ENCODE assay signal across 12 cellular contexts in the genomic region with DNA sequence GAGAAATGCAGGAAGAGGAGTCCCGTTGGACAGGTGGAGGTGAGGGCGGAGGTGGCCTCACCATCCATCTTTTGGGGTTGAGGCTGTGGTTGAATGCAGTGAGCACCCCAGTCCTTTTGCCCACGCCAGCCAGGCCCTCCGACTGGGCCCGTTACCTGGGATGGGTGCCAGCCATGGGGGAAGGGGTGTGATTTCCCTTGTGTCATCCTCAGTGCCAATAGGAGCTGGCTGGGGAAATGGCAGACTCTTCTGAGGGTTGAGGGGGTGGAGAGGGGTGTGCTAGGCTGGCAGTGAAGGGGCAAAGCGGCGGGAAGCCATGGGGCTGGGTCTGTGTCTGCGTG. TPM values are rescaled to one million over a fixed set of nuclear protein-coding genes. Genes with fewer than 3 reads are reported as not detected.
DNase-seq lines count a peak whose midpoint lies in the region; ATAC-seq and TF ChIP-seq lines count a peak whose summit lies in the region.
"Had no signal": no experiment of that assay in that cellular context is flagged by ENCODE, and none has a peak within 500 bp of the region (broad histone marks: within the 10 kb centered on the region; RNA-seq: fewer than 3 reads in every experiment).

No MANE protein-coding gene starts in this region.

- 58% methylated on average over 5 of the region's 8 CpGs for WGBS in esophagus muscularis mucosa

- H3K4me1 Mint-ChIP-seq in CD4-positive, alpha-beta memory T cell: peaks cover 8 to 15% (median 9%) of the 10 kb centered on the region in 4 donors

- H3K27ac ChIP-seq in CD4-positive, alpha-beta memory T cell (ENCODE audit: low read depth, low read length): peak overlapping the region; percentile 7
- H3K27ac ChIP-seq in esophagus muscularis mucosa (replicated peaks in 1 of 4): no peak overlapping the region
- H3K27ac ChIP-seq: KMS-11, SJSA1 had no signal

- H3K9me3 ChIP-seq in CD4-positive, alpha-beta memory T cell (ENCODE audit: control insufficient read depth in 1 of 2, low read length in 2 of 2): no peaks in the 10 kb centered on the region
- no peaks in the 10 kb centered on the region for H3K9me3 ChIP-seq in esophagus muscularis mucosa
- H3K9me3 ChIP-seq: SJSA1 had no signal

- DNase-seq in CD4-positive, alpha-beta memory T cell: no peak
- DNase-seq in NCI-H69 (lab: John Stamatoyannopoulos, UW) (peak; percentile 75), esophagus muscularis mucosa (ENCODE audit: extremely low spot score) (no peak), skeletal muscle cell (ENCODE audit: low read depth) (no peak), AG20443 (ENCODE audit: low spot score) (no peak), HEK293T (ENCODE audit: extremely low spot score) (no peak)
- DNase-seq in stimulated activated CD4-positive, alpha-beta T cell treated with anti-CD3 and anti-CD28 coated beads, Interleukin-2, amount 100 ng/mL, for 48 hours: no peak
- DNase-seq: NCI-H345 had no signal

- TF ChIP-seq POLR2A in esophagus muscularis mucosa (IDR thresholded peaks at IDR 0.05; ENCODE audit: low read depth): no peak

- ATAC-seq in GM21717 (IDR thresholded peaks at IDR 0.05; ENCODE audit: unreplicated experiment): no peak

- TF ChIP-seq CTCF in esophagus muscularis mucosa (IDR thresholded peaks at IDR 0.05): no peak

- POLR2A ChIA-PET in CD4-positive, alpha-beta memory T cell (lab: Charles Lee; ENCODE audit: partially characterized antibody): no interaction called here
- POLR2A ChIA-PET in HEK293T (lab: Yijun Ruan, JAX): no interaction called here

- intact Hi-C loops in CD4-positive, alpha-beta memory T cell (cut with micrococcal nuclease): no loop called here
- intact Hi-C loops in esophagus muscularis mucosa (cut with DNase I): no loop called here

- H3K9me3 Mint-ChIP-seq in CD4-positive, alpha-beta memory T cell: peaks cover 0 to 2% (median 0%) of the 10 kb centered on the region in 8 donors
- H3K9me3 Mint-ChIP-seq: type B pancreatic cell had no signal

- no peaks in the 10 kb centered on the region for H3K36me3 ChIP-seq in CD4-positive, alpha-beta memory T cell (ENCODE audit: insufficient read depth, low read length)
- H3K36me3 ChIP-seq in esophagus muscularis mucosa: no peaks in the 10 kb centered on the region
- H3K36me3 ChIP-seq: SJSA1 had no signal

- H3K36me3 Mint-ChIP-seq in CD4-positive, alpha-beta memory T cell: no peaks in the 10 kb centered on the region
- H3K36me3 Mint-ChIP-seq: type B pancreatic cell had no signal

- CTCF ChIA-PET in CD4-positive, alpha-beta memory T cell (lab: Charles Lee; ENCODE audit: partially characterized antibody): interaction anchor here (0.7 to 6.7 kb wide), 3 partner anchors 31 to 475 kb away, joined by 3 to 64 read pairs (median 6); no protein-coding TSS in a partner anchor
- CTCF ChIA-PET in HEK293T (lab: Yijun Ruan, JAX): no interaction called here

- peaks cover 16% of the 10 kb centered on the region for H3K27me3 ChIP-seq in CD4-positive, alpha-beta memory T cell (ENCODE audit: insufficient read depth, low read length)
- peaks cover 0 to 64% (median 5%) of the 10 kb centered on the region in 4 donors for H3K27me3 ChIP-seq in esophagus muscularis mucosa

- H3K27ac Mint-ChIP-seq in CD4-positive, alpha-beta memory T cell: no peak overlapping the region
- H3K27ac Mint-ChIP-seq: type B pancreatic cell had no signal

- H3K4me3 Mint-ChIP-seq in CD4-positive, alpha-beta memory T cell: peak overlapping the region in 2 of 8 donors; percentile 23 to 58
- H3K4me3 Mint-ChIP-seq: type B pancreatic cell had no signal

- peak overlapping the region in 1 of 2 donors; percentile 31 for H3K4me3 ChIP-seq in CD4-positive, alpha-beta memory T cell (ENCODE audit: low read length in 2 of 2)
- H3K4me3 ChIP-seq in esophagus muscularis mucosa (peak overlapping the region; percentile 45 to 57 (median 49)), skeletal muscle cell (ENCODE audit: low read depth, low read length) (peak overlapping the region; percentile 30)
- H3K4me3 ChIP-seq: SJSA1 had no signal

- H3K27me3 Mint-ChIP-seq in CD4-positive, alpha-beta memory T cell: peaks cover 10 to 23% of the 10 kb centered on the region in 2 donors

- peaks cover 8% of the 10 kb centered on the region for H3K4me1 ChIP-seq in CD4-positive, alpha-beta memory T cell (ENCODE audit: insufficient read depth, low read length)
- H3K4me1 ChIP-seq in esophagus muscularis mucosa: peaks cover 13 to 18% (median 16%) of the 10 kb centered on the region in 4 donors

- no peak for TF ChIP-seq EP300 in esophagus muscularis mucosa (IDR thresholded peaks at IDR 0.05)

TF ChIP-seq in HEK293T, 16 proteins besides CTCF, POLR2A, EP300 and RAD21:
- TF ChIP-seq CTBP1 (IDR thresholded peaks at IDR 0.05; ENCODE audit: borderline replicate concordance) (no peak), ELF4 (IDR thresholded peaks at IDR 0.05) (no peak), TARDBP (IDR thresholded peaks at IDR 0.05) (no peak), BHLHE40 (IDR thresholded peaks at IDR 0.05; ENCODE audit: borderline replicate concordance) (no peak), SP1 (IDR thresholded peaks at IDR 0.05) (no peak), FOXA1 (IDR thresholded peaks at IDR 0.05) (no peak), ZNF384 (IDR thresholded peaks at IDR 0.05) (no peak), L3MBTL2 (conservative IDR thresholded peaks at IDR 0.05) (no peak), HDGF (IDR thresholded peaks at IDR 0.05; ENCODE audit: borderline replicate concordance) (no peak), NFRKB (IDR thresholded peaks at IDR 0.05) (no peak)
TF ChIP-seq in HEK293T: peak in this region for 0.

RNA-seq across cellular contexts. Expression of gene KCNH3, which starts 9.6 kb away (rescaled TPM):
- total RNA-seq in CD4-positive, alpha-beta memory T cell: 1 to 10 TPM; 1.3 to 2.4 TPM
- 1 to 10 TPM in 1 of 2 donors, under 1 TPM in 1; 0.97 to 1.5 TPM for polyA plus RNA-seq in CD4-positive, alpha-beta memory T cell
- total RNA-seq in esophagus muscularis mucosa: under 1 TPM in 3 of 4 donors, not detected in 1; 0.34 to 0.66 (median 0.65) TPM

RNA-seq across cellular contexts. Expression of gene MCRS1, which starts 19.5 kb away (rescaled TPM):
- 10 to 100 TPM; 77.0 to 78.4 TPM for total RNA-seq in CD4-positive, alpha-beta memory T cell
- 10 to 100 TPM; 58.0 to 59.6 TPM for polyA plus RNA-seq in CD4-positive, alpha-beta memory T cell
- 10 to 100 TPM; 43.7 to 71.9 (median 56.4) TPM for total RNA-seq in esophagus muscularis mucosa

RNA-seq across cellular contexts. Expression of gene FAM186B, which starts 57.0 kb away (rescaled TPM):
- under 1 TPM; 0.12 to 0.22 TPM for total RNA-seq in CD4-positive, alpha-beta memory T cell
- under 1 TPM in 1 of 2 donors, not detected in 1; 0.15 TPM for polyA plus RNA-seq in CD4-positive, alpha-beta memory T cell
- under 1 TPM; under 0.01 to 0.46 (median 0.21) TPM for total RNA-seq in esophagus muscularis mucosa
